In the genomic region with DNA sequence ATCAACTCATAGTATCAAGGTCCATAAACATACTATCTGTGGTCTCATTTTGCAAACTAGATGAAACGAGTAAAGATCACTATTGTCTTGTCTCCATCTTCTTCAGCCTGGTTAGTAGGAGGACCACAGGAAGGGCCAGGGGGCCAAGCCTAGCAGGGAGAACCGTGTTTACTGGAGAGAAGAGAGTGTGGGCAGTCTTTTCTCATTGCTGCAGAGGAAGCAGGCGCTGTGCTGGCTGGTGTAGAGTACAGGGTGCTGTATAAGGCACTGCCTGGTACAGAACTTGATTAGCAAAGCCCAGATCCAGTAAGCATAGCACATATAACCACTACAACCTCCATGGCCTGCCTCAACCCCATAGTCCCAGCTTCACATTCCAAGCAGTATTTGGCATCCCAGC, we compare ENCODE assay signal across 1 cellular context.
TF ChIP-seq lines count a peak whose summit lies in the region.

No MANE protein-coding gene starts in this region.

TF ChIP-seq in HEK293T, 16 proteins besides CTCF, POLR2A, EP300 and RAD21:
- no peak for TF ChIP-seq NFRKB (IDR thresholded peaks at IDR 0.05)
- TF ChIP-seq SUZ12 (IDR thresholded peaks at IDR 0.05) = no peak
- no peak for TF ChIP-seq ELF4 (IDR thresholded peaks at IDR 0.05)
- TF ChIP-seq L3MBTL2 (conservative IDR thresholded peaks at IDR 0.05) = no peak
- no peak for TF ChIP-seq FOXM1 (IDR thresholded peaks at IDR 0.05; ENCODE audit: borderline replicate concordance)
- TF ChIP-seq, protein P1, sequence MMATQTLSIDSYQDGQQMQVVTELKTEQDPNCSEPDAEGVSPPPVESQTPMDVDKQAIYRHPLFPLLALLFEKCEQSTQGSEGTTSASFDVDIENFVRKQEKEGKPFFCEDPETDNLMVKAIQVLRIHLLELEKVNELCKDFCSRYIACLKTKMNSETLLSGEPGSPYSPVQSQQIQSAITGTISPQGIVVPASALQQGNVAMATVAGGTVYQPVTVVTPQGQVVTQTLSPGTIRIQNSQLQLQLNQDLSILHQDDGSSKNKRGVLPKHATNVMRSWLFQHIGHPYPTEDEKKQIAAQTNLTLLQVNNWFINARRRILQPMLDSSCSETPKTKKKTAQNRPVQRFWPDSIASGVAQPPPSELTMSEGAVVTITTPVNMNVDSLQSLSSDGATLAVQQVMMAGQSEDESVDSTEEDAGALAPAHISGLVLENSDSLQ (IDR thresholded peaks at IDR 0.05) = no peak
- no peak for TF ChIP-seq ZNF384 (IDR thresholded peaks at IDR 0.05)
